In genomic region chr7:112566392-112567324, GRCh38 we compare ENCODE assay signal across 13 cellular contexts.
DNase-seq lines count a peak whose midpoint lies in the region; ATAC-seq and TF ChIP-seq lines count a peak whose summit lies in the region.
"Had no signal": no experiment of that assay in that cellular context is flagged by ENCODE, and none has a peak within 500 bp of the region (broad histone marks: within the 10 kb centered on the region; RNA-seq: fewer than 3 reads in every experiment).

No MANE protein-coding gene starts in this region.

- H3K9me3 ChIP-seq in mammary epithelial cell (replicated peaks; ENCODE audit: insufficient read depth, low read length): no peaks in the 10 kb centered on the region
- H3K9me3 ChIP-seq: SJSA1, thyroid gland had no signal

- H3K36me3 ChIP-seq in ACC112 (ENCODE audit: insufficient read depth, low read length): no peaks in the 10 kb centered on the region
- no peaks in the 10 kb centered on the region for H3K36me3 ChIP-seq in mammary epithelial cell (ENCODE audit: insufficient read depth, low read length)
- H3K36me3 ChIP-seq: SJSA1, thyroid gland had no signal

- DNase-seq in NCI-H1105 treated with DMSO at 0.1 percent for 48 hours (lab: John Stamatoyannopoulos, UW) (peak; percentile 86), mammary epithelial cell (no peak), left colon (no peak), Ammon's horn (ENCODE audit: low spot score) (no peak), NCI-H510A treated with DMSO at 0.1 percent for 48 hours (lab: John Stamatoyannopoulos, UW) (no peak)
- DNase-seq: mesenchymal stem cell; NK-92 treated with Interleukin-12 subunit alpha and Interleukin-12 subunit beta, amount 100 ng/mL, for 24 hours; thyroid gland had no signal

- H3K4me3 ChIP-seq in ACC112 (ENCODE audit: low read depth, low read length) (peak overlapping the region; percentile 12; the same call in 1 of the 2 replicates), mammary epithelial cell (replicated peaks in 1 of 3; ENCODE audit: insufficient read depth in 1 of 3, low read depth in 2 of 3, low read length in 3 of 3) (no peak overlapping the region)
- H3K4me3 ChIP-seq: SJSA1, thyroid gland had no signal

- 38% methylated on average over 10 of the region's 10 CpGs for WGBS in mammary epithelial cell (ENCODE audit: low coverage, missing lambda C conversion rate)

- ATAC-seq in left colon (peak; percentile 86), GM18858 (IDR thresholded peaks at IDR 0.05; ENCODE audit: unreplicated experiment) (no peak), GM18502 (IDR thresholded peaks at IDR 0.05; ENCODE audit: poor library complexity, unreplicated experiment) (no peak)
- ATAC-seq: WTC11 had no signal

- intact Hi-C loops in mammary epithelial cell (cut with micrococcal nuclease) (no loop called here), left colon (cut with DNase I, micrococcal nuclease) (no loop called here)

- no peak overlapping the region for H3K27ac ChIP-seq in ACC112 (ENCODE audit: low read depth, low read length)
- H3K27ac ChIP-seq in mammary epithelial cell (ENCODE audit: insufficient read depth, low read depth, low read length): no peak overlapping the region
- H3K27ac ChIP-seq: SJSA1, thyroid gland had no signal

- TF ChIP-seq CTCF in mammary epithelial cell (conservative IDR thresholded peaks at IDR 0.05 in 1 of 2, IDR thresholded peaks at IDR 0.05 in 1 of 2; ENCODE audit: extremely low read depth in 1 of 2, insufficient read depth in 1 of 2, low read depth in 1 of 2, low read length in 2 of 2): no peak

- H3K4me2 ChIP-seq in mammary epithelial cell (ENCODE audit: insufficient read depth, low read depth, low read length): peak overlapping the region; percentile 4

- no peaks in the 10 kb centered on the region for H3K27me3 ChIP-seq in ACC112 (ENCODE audit: insufficient read depth, low read length)
- no peaks in the 10 kb centered on the region for H3K27me3 ChIP-seq in mammary epithelial cell (ENCODE audit: insufficient read depth, low read length)
- H3K27me3 ChIP-seq: SJSA1, thyroid gland had no signal

- in situ Hi-C loops in mammary epithelial cell (cut with MboI; ENCODE audit: low sequenced_read_pairs in 2 of 2): no loop called here

- H4K20me1 ChIP-seq in mammary epithelial cell (ENCODE audit: insufficient read depth, low read length): no peaks in the 10 kb centered on the region

- H3K9ac ChIP-seq in mammary epithelial cell (ENCODE audit: insufficient read depth, low read length): no peak overlapping the region

- dilution Hi-C loops in mammary epithelial cell (cut with HindIII; ENCODE audit: low sequenced_read_pairs): no loop called here

- BruUV-seq in mammary epithelial cell (replicated peaks; lab: Mats Ljungman, UMichigan): no TSS peak

- H3K4me1 ChIP-seq in ACC112 (ENCODE audit: control insufficient read depth, insufficient read depth, low read length, unreplicated experiment) (no peaks in the 10 kb centered on the region), mammary epithelial cell (ENCODE audit: insufficient read depth, low read length) (no peaks in the 10 kb centered on the region)
- H3K4me1 ChIP-seq: SJSA1, thyroid gland had no signal

- H2AFZ ChIP-seq in ACC112 (ENCODE audit: low read length, unreplicated experiment): peak overlapping the region; percentile 83
- peak overlapping the region; percentile 56 for H2AFZ ChIP-seq in mammary epithelial cell (ENCODE audit: low read depth, low read length)

- CTCF ChIA-PET in mammary epithelial cell (lab: Charles Lee; ENCODE audit: low non-redundant PET): no interaction called here

- H3K79me2 ChIP-seq in ACC112 (ENCODE audit: control insufficient read depth, insufficient read depth, low read length, unreplicated experiment) (no peaks in the 10 kb centered on the region), mammary epithelial cell (ENCODE audit: insufficient read depth, low read length) (no peaks in the 10 kb centered on the region)
